Comparison of ENCODE assay signal across 8 cellular contexts in the genomic region with DNA sequence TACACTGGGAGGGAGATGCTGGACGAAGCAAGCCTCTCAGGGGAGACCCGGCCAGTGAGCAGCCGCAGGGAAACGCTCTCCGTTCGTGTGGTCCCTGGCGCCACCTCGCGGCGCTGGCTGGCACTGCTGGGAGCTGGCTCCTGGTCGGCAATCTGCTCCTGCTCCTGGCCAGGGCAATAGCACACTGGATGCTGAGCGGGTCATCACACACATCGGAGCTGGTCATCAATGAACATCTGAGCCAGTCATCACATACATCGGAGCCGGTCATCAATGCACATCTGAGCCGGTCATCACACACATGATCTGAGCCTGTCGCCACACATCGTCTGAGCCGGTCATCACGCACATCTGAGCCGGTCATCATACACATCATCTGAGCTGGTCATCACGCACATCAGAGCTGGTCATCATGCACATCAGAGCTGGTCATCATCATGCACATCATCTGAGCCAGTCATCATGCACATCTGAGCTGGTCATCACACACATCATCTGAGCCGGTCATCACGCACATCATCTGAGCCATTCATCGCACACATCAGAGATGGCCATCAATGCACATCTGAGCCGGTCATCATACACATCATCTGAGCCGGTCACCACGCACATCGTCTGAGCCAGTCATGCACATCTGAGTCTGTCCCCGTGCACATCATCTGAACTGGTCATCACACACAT.
DNase-seq lines count a peak whose midpoint lies in the region; ATAC-seq and TF ChIP-seq lines count a peak whose summit lies in the region.

No MANE protein-coding gene starts in this region.

- no peak overlapping the region for H3K4me2 ChIP-seq in SU-DHL-6 (ENCODE audit: low read depth, low read length, poor library complexity, severe bottlenecking)

- H3K27ac Mint-ChIP-seq in activated naive CD8-positive, alpha-beta T cell treated with anti-CD3 and anti-CD28 coated beads, Interleukin-2, amount 10 ng/mL, durations not matched to agents 7 days and 5 days = no peak overlapping the region

- H3K27ac ChIP-seq in SU-DHL-6 (ENCODE audit: low read depth, low read length) (no peak overlapping the region), cardiac muscle cell (no peak overlapping the region), vagina (no peak overlapping the region)

- H3K9me3 Mint-ChIP-seq in activated naive CD8-positive, alpha-beta T cell treated with anti-CD3 and anti-CD28 coated beads, Interleukin-2, amount 10 ng/mL, durations not matched to agents 7 days and 5 days = no peaks in the 10 kb centered on the region

- H3K9me3 ChIP-seq in SU-DHL-6 (ENCODE audit: insufficient read depth, low read length) (no peaks in the 10 kb centered on the region), cardiac muscle cell (ENCODE audit: low read depth) (no peaks in the 10 kb centered on the region), vagina (no peaks in the 10 kb centered on the region)

- H3K27me3 Mint-ChIP-seq in activated naive CD8-positive, alpha-beta T cell treated with anti-CD3 and anti-CD28 coated beads, Interleukin-2, amount 10 ng/mL, durations not matched to agents 7 days and 5 days = peaks cover 10% of the 10 kb centered on the region

- ATAC-seq in activated naive CD8-positive, alpha-beta T cell treated with anti-CD3 and anti-CD28 coated beads, Interleukin-2, amount 10 ng/mL, durations not matched to agents 7 days and 5 days (ENCODE audit: low read depth) = peak; percentile 62
- ATAC-seq in HG02970 (IDR thresholded peaks at IDR 0.05; ENCODE audit: low FRiP score, unreplicated experiment) = no peak

- POLR2A ChIA-PET in activated naive CD8-positive, alpha-beta T cell treated with anti-CD3 and anti-CD28 coated beads, Interleukin-2, amount 10 ng/mL, durations not matched to agents 7 days and 5 days (lab: Charles Lee) = no interaction called here

- H3K9ac ChIP-seq in SU-DHL-6 (ENCODE audit: low read length) = no peak overlapping the region

- H3F3A ChIP-seq in SU-DHL-6 (ENCODE audit: insufficient read depth) = no peaks in the 10 kb centered on the region

- intact Hi-C loops in posterior vena cava (cut with DNase I) = loop anchor here (2.0 to 10.0 kb wide), 3 partner anchors 305 to 311 kb away; no protein-coding TSS in a partner anchor
- intact Hi-C loops in vagina (cut with DNase I) = loop anchor here (2.0 kb wide), 1 partner anchor 307 kb away; no protein-coding TSS in a partner anchor

- H3K4me1 ChIP-seq in cardiac muscle cell (ENCODE audit: low read depth) (no peaks in the 10 kb centered on the region), vagina (no peaks in the 10 kb centered on the region)

- H2AFZ ChIP-seq in SU-DHL-6 (ENCODE audit: low read depth, low read length, severe bottlenecking) = no peak overlapping the region

- H3K4me3 Mint-ChIP-seq in activated naive CD8-positive, alpha-beta T cell treated with anti-CD3 and anti-CD28 coated beads, Interleukin-2, amount 10 ng/mL, durations not matched to agents 7 days and 5 days = no peak overlapping the region

- H3K36me3 Mint-ChIP-seq in activated naive CD8-positive, alpha-beta T cell treated with anti-CD3 and anti-CD28 coated beads, Interleukin-2, amount 10 ng/mL, durations not matched to agents 7 days and 5 days = no peaks in the 10 kb centered on the region

- H3K4me3 ChIP-seq in NB4 (ENCODE audit: low read depth, low read length) (no peak overlapping the region), SU-DHL-6 (ENCODE audit: insufficient read depth, low read length, poor library complexity, severe bottlenecking) (no peak overlapping the region), cardiac muscle cell (no peak overlapping the region), vagina (no peak overlapping the region)

- TF ChIP-seq CTCF in GM10266 (IDR thresholded peaks at IDR 0.05; ENCODE audit: control insufficient read depth, insufficient read depth, low read depth, missing control alignments) (peak; percentile 94), NB4 (IDR thresholded peaks at IDR 0.05; ENCODE audit: low read depth, low read length) (peak; percentile 99), SU-DHL-6 (IDR thresholded peaks at IDR 0.05; ENCODE audit: insufficient read depth, low read length, poor library complexity, severe bottlenecking) (peak; percentile 88), cardiac muscle cell (IDR thresholded peaks at IDR 0.05; ENCODE audit: low read depth, low read length) (peak; percentile 98), vagina (IDR thresholded peaks at IDR 0.05) (peak; percentile 56 to 69 (median 64))

- H3K9me2 ChIP-seq in SU-DHL-6 (replicated peaks; ENCODE audit: insufficient read depth, low read length) = no peaks in the 10 kb centered on the region

- H3K27me3 ChIP-seq in SU-DHL-6 (ENCODE audit: low read length) = no peaks in the 10 kb centered on the region
- H3K27me3 ChIP-seq in cardiac muscle cell = peaks cover 79% of the 10 kb centered on the region
- no peaks in the 10 kb centered on the region for H3K27me3 ChIP-seq in vagina

- peak; percentile 84 for DNase-seq in GM10266 (ENCODE audit: extremely low spot score)
- DNase-seq in NB4 (ENCODE audit: low read depth) = peak; percentile 73
- peak; percentile 84 for DNase-seq in activated naive CD8-positive, alpha-beta T cell treated with anti-CD3 and anti-CD28 coated beads, Interleukin-2, amount 10 ng/mL, durations not matched to agents 7 days and 5 days
- peak; percentile 80 to 91 for DNase-seq in cardiac muscle cell (ENCODE audit: low read depth in 1 of 2, low spot score in 1 of 2)
- peak; percentile 94 for DNase-seq in posterior vena cava (ENCODE audit: low spot score)
- no peak for DNase-seq in vagina (ENCODE audit: extremely low spot score in 2 of 2)

- H3K4me1 Mint-ChIP-seq in activated naive CD8-positive, alpha-beta T cell treated with anti-CD3 and anti-CD28 coated beads, Interleukin-2, amount 10 ng/mL, durations not matched to agents 7 days and 5 days = no peaks in the 10 kb centered on the region

- H3K36me3 ChIP-seq in SU-DHL-6 (ENCODE audit: low read length) (no peaks in the 10 kb centered on the region), cardiac muscle cell (no peaks in the 10 kb centered on the region), vagina (no peaks in the 10 kb centered on the region)

- TF ChIP-seq POLR2A in NB4 (IDR thresholded peaks at IDR 0.05; ENCODE audit: extremely low read depth, insufficient read length) (no peak), vagina (IDR thresholded peaks at IDR 0.05) (no peak)

- H3K79me2 ChIP-seq in SU-DHL-6 (ENCODE audit: insufficient read depth, low read length) = no peaks in the 10 kb centered on the region

- H4K20me1 ChIP-seq in SU-DHL-6 (ENCODE audit: low read depth, low read length) = no peaks in the 10 kb centered on the region

Comparison
In these comparisons a context has a peak if more than half of its experiments do, and no peak if none do; other contexts are left out.
1. DNase-seq: peak in GM10266 (single experiment), NB4 (single experiment), activated naive CD8-positive, alpha-beta T cell treated with anti-CD3 and anti-CD28 coated beads, Interleukin-2, amount 10 ng/mL, durations not matched to agents 7 days and 5 days (single experiment), cardiac muscle cell (2 of 2) and posterior vena cava (single experiment); none in vagina (0 of 2).
2. Peak in every context shown above with its lines, with median percentiles within 50 percentile points of each other: CTCF ChIP-seq.